15 cellular contexts compared by ENCODE assay signal in the genomic region with DNA sequence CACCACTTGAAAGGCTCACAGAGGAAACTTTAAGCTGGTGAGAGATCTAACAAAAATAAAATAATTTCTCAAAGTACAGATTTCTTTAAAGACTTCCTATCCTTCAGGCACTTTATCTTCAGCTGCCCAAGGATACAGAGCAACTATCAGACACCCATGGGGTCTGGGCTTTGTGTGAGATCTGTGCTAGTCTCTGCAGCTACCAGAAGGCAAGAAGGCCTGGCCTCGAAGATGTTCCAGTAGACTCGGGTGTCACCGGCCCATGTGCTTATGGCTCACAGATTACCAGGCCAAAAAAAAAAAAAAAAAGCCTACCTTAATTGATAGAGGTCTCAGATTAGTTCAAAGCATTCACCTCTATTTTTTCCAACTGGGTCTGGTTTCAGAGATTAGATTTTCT.
A peak's percentile ranks its signal among the peaks of the same experiment; 100 is the strongest.
DNase-seq lines count a peak whose midpoint lies in the region; ATAC-seq lines count a peak whose summit lies in the region.
"Had no signal": no experiment of that assay in that cellular context is flagged by ENCODE, and none has a peak within 500 bp of the region (broad histone marks: within the 10 kb centered on the region; RNA-seq: fewer than 3 reads in every experiment).

No MANE protein-coding gene starts in this region.

- H3K27me3 ChIP-seq in mucosa of rectum (ENCODE audit: control insufficient read depth in 2 of 2, insufficient read depth in 2 of 2, low read length in 2 of 2) (peaks cover 11 to 18% of the 10 kb centered on the region in 2 donors), stomach smooth muscle (ENCODE audit: control insufficient read depth in 1 of 2, insufficient read depth in 2 of 2, low read length in 2 of 2) (peaks cover 0 to 2% of the 10 kb centered on the region in 2 donors)
- H3K27me3 ChIP-seq: BLaER1 had no signal

- no peak overlapping the region for H3K9ac ChIP-seq in mucosa of rectum (ENCODE audit: low read depth in 1 of 2, low read length in 2 of 2)
- no peak overlapping the region for H3K9ac ChIP-seq in stomach smooth muscle (ENCODE audit: low read length in 2 of 2)
- H3K9ac ChIP-seq: BLaER1 had no signal

- H3K36me3 ChIP-seq in mucosa of rectum (ENCODE audit: control insufficient read depth in 2 of 2, insufficient read depth in 2 of 2, low read length in 2 of 2) (no peaks in the 10 kb centered on the region), stomach smooth muscle (ENCODE audit: control insufficient read depth in 2 of 2, insufficient read depth in 2 of 2, low read length in 2 of 2) (no peaks in the 10 kb centered on the region)
- H3K36me3 ChIP-seq: BLaER1 had no signal

- H3K9me3 ChIP-seq in mucosa of rectum (ENCODE audit: control insufficient read depth in 2 of 2, low read length in 2 of 2): no peaks in the 10 kb centered on the region
- no peaks in the 10 kb centered on the region for H3K9me3 ChIP-seq in stomach smooth muscle (ENCODE audit: control insufficient read depth in 2 of 2, low read length in 2 of 2)
- H3K9me3 ChIP-seq: BLaER1 had no signal

- H3K27ac ChIP-seq in mucosa of rectum (ENCODE audit: low read depth in 2 of 2, low read length in 2 of 2) (peak overlapping the region; percentile 69 to 82), stomach smooth muscle (ENCODE audit: low read length) (peak overlapping the region; percentile 89)
- H3K27ac ChIP-seq: 22Rv1, BLaER1 had no signal

- peak; percentile 29 for DNase-seq in NCI-H82 (lab: John Stamatoyannopoulos, UW)
- DNase-seq in NCI-H82 treated with DMSO at 0.1 percent for 48 hours (lab: John Stamatoyannopoulos, UW; ENCODE audit: unreplicated experiment): no peak
- no peak for DNase-seq in middle frontal gyrus (ENCODE audit: extremely low spot score, low spot score)
- no peak for DNase-seq in Right ventricle myocardium superior
- DNase-seq in A172 (ENCODE audit: low spot score): no peak
- no peak for DNase-seq in CD1c-positive myeloid dendritic cell (ENCODE audit: extremely low spot score)
- DNase-seq: AML-193; CD4-positive, CD25-positive, alpha-beta regulatory T cell; DMS53; HCEC 1CT; HFFc6 had no signal

- intact Hi-C loops in Right ventricle myocardium superior (cut with DNase I): no loop called here

- H3K4me1 ChIP-seq in mucosa of rectum (ENCODE audit: control insufficient read depth in 2 of 2, insufficient read depth in 2 of 2, low read length in 2 of 2): peaks cover 5 to 8% of the 10 kb centered on the region in 2 donors
- H3K4me1 ChIP-seq in stomach smooth muscle (ENCODE audit: control insufficient read depth, insufficient read depth, low read length): peaks cover 47% of the 10 kb centered on the region

- no peak for ATAC-seq in Right ventricle myocardium superior (ENCODE audit: poor library complexity)

- H3K4me3 ChIP-seq in mucosa of rectum (ENCODE audit: low read length in 2 of 2) (no peak overlapping the region), stomach smooth muscle (ENCODE audit: low read length in 2 of 2) (peak overlapping the region in 1 of 2 donors; percentile 69)
- H3K4me3 ChIP-seq: BLaER1 had no signal
